2 cellular contexts compared by ENCODE assay signal in the genomic region with DNA sequence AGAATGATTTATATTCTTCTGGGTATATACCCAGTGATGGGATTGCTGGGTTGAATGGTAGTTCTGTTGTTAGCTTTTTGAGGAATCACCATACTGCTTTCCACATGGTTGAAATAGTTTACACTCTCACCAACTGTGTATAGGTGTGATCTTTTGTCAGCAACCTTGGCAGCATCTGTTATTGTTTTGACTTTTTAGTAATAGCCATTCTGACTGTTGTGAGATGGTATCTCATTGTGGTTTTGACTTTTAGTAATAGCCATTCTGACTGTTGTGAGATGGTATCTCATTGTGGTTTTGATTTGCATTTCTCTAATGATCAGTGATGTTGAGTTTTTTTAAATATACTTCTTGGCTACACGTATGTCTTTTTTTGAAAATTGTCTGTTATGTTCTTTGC. TPM values are rescaled to one million over a fixed set of nuclear protein-coding genes. Genes with fewer than 3 reads are reported as not detected.
"Had no signal": no experiment of that assay in that cellular context is flagged by ENCODE, and none has a peak within 500 bp of the region (broad histone marks: within the 10 kb centered on the region; RNA-seq: fewer than 3 reads in every experiment).

No MANE protein-coding gene starts in this region.

RNA-seq across cellular contexts. Expression of a gene that starts 43.4 kb away (rescaled TPM):
- total RNA-seq: activated B cell treated with CpG ODN at 0.5 μM for 24 hours; activated CD4-positive, alpha-beta T cell treated with anti-CD3 and anti-CD28 coated beads, Interleukin-2, amount 10 ng/mL, durations not matched to agents 24 days and 14 days had no signal
